Comparison of ENCODE assay signal across 10 cellular contexts in genomic region chr7:156120552-156120951, GRCh38.
"Had no signal": no experiment of that assay in that cellular context is flagged by ENCODE, and none has a peak within 500 bp of the region (broad histone marks: within the 10 kb centered on the region; RNA-seq: fewer than 3 reads in every experiment).

No MANE protein-coding gene starts in this region.

- FAIRE-seq: H54 had no signal

- H3K4me1 Mint-ChIP-seq: GM23338, H9 had no signal

- H3K4me2 ChIP-seq: GM23338 had no signal

- H2AFZ ChIP-seq: GM23248, GM23338 had no signal

- H3K4me3 ChIP-seq: GM23248, GM23338, HAP-1 had no signal

- H3K4me3 Mint-ChIP-seq: GM23338, H9, HFFc6 had no signal

- H3K27ac ChIP-seq: GM23248 had no signal

- H3K9me3 ChIP-seq: HAP-1 had no signal

- H3K9ac ChIP-seq: GM23248 had no signal

- H3K36me3 ChIP-seq: HAP-1 had no signal

- H3K9me3 Mint-ChIP-seq: GM23338, H9 had no signal

- DNase-seq: GM23248, GOT3, H7, H9, HCEC 1CT, HFFc6 had no signal

- ATAC-seq: GM23338, HCT116 had no signal
